16 cellular contexts compared by ENCODE assay signal in the genomic region with DNA sequence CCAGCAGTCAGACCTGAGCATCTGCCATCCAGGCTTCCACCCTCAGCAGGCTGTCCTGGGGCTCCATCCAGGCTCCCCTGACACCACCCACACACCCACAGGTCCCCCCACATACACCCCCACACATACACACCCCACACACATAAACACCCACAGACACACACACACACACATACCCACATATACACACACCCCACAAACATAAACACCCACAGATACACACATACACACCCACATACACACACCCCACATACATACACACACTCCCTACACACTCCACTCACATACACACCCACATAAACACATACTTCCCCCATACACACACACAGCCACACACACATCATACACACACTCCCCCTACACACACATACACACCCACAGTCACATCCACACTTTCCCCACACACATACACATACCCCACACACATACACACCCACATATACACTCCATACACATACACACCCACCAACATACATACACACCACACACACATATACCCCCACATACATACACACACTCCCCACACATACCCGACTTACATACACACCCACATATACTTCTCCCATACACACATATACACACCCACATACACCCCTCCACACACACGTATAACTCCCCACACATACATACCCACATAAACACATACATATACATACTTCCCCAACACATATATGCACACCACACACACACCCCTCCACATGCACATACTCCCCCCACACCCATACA.
A peak's percentile ranks its signal among the peaks of the same experiment; 100 is the strongest.
DNase-seq lines count a peak whose midpoint lies in the region; ATAC-seq and TF ChIP-seq lines count a peak whose summit lies in the region.
"Had no signal": no experiment of that assay in that cellular context is flagged by ENCODE, and none has a peak within 500 bp of the region (broad histone marks: within the 10 kb centered on the region; RNA-seq: fewer than 3 reads in every experiment).

No MANE protein-coding gene starts in this region.

- H3K9me3 Mint-ChIP-seq in nephron (no peaks in the 10 kb centered on the region), type B pancreatic cell (peaks cover 4% of the 10 kb centered on the region)

- H3F3A ChIP-seq in SK-N-SH (replicated peaks; ENCODE audit: insufficient read depth), result no peaks in the 10 kb centered on the region

- peaks cover 7% of the 10 kb centered on the region for H3K27me3 Mint-ChIP-seq in nephron (ENCODE audit: low read depth)
- peaks cover 12% of the 10 kb centered on the region for H3K27me3 Mint-ChIP-seq in type B pancreatic cell

- POLR2A ChIA-PET in SK-N-SH (lab: Yijun Ruan, JAX), result no interaction called here

- TF ChIP-seq CTCF in SK-N-SH (IDR thresholded peaks at IDR 0.05) (no peak), gastroesophageal sphincter (IDR thresholded peaks at IDR 0.05) (no peak), nephron (IDR thresholded peaks at IDR 0.05; ENCODE audit: unreplicated experiment in 3 of 3) (no peak), type B pancreatic cell (conservative IDR thresholded peaks at IDR 0.05) (no peak)

- peak overlapping the region; percentile 59; the same call in 1 of the 2 replicates for H2AFZ ChIP-seq in SK-N-SH (ENCODE audit: low read depth)

- no peak overlapping the region for H3K4me2 ChIP-seq in SK-N-SH
- H3K4me2 ChIP-seq: KMS-11 had no signal

- H3K27ac Mint-ChIP-seq in nephron (peak overlapping the region in 2 of 3 experiments; percentile 17 to 40), type B pancreatic cell (peak overlapping the region; percentile 4)

- no peak overlapping the region for H3K9ac ChIP-seq in SK-N-SH
- H3K9ac ChIP-seq: KMS-11 had no signal

- no peaks in the 10 kb centered on the region for H3K9me3 ChIP-seq in SK-N-SH
- no peaks in the 10 kb centered on the region for H3K9me3 ChIP-seq in gastroesophageal sphincter
- H3K9me3 ChIP-seq: MG63 had no signal

- no peaks in the 10 kb centered on the region for H3K27me3 ChIP-seq in SK-N-SH (ENCODE audit: insufficient read depth)
- no peaks in the 10 kb centered on the region for H3K27me3 ChIP-seq in gastroesophageal sphincter
- H3K27me3 ChIP-seq: MG63 had no signal

- H3K27ac ChIP-seq in SK-N-SH (ENCODE audit: low read depth in 2 of 2, low read length in 1 of 2) (peak overlapping the region in 1 of 2 experiments; percentile 67; a peak in 2 of 4 replicates), gastroesophageal sphincter (peak overlapping the region in 3 of 4 donors; percentile 77 to 79 (median 79))
- H3K27ac ChIP-seq: KMS-11 had no signal

- no peaks in the 10 kb centered on the region for H4K20me1 ChIP-seq in SK-N-SH (ENCODE audit: insufficient read depth)

- no peaks in the 10 kb centered on the region for H3K79me2 ChIP-seq in SK-N-SH (ENCODE audit: insufficient read depth)

- no peaks in the 10 kb centered on the region for H3K9me2 ChIP-seq in SK-N-SH

- TF ChIP-seq EP300 in SK-N-SH (IDR thresholded peaks at IDR 0.05; ENCODE audit: borderline replicate concordance in 1 of 2, low read depth in 1 of 2, low read length in 1 of 2) (no peak), gastroesophageal sphincter (IDR thresholded peaks at IDR 0.05) (no peak)

- no peak for TF ChIP-seq RAD21 in SK-N-SH (IDR thresholded peaks at IDR 0.05; ENCODE audit: low read length)

- H3K4me3 Mint-ChIP-seq in nephron (no peak overlapping the region), type B pancreatic cell (peak overlapping the region; percentile 58)

- peaks cover 0 to 12% of the 10 kb centered on the region in 2 experiments; a peak in 2 of 4 replicates for H3K4me1 ChIP-seq in SK-N-SH (ENCODE audit: control insufficient read depth in 1 of 2, insufficient read depth in 2 of 2, low read depth in 1 of 2, low read length in 1 of 2)
- H3K4me1 ChIP-seq in gastroesophageal sphincter, result peaks cover 0 to 22% (median 0%) of the 10 kb centered on the region in 3 donors

- H3K4me3 ChIP-seq in SK-N-SH (ENCODE audit: low read depth in 2 of 2, low read length in 1 of 2) (no peak overlapping the region; a peak in 1 of 4 replicates), gastroesophageal sphincter (no peak overlapping the region)
- H3K4me3 ChIP-seq: MG63 had no signal

- no peaks in the 10 kb centered on the region for H3K36me3 Mint-ChIP-seq in nephron (ENCODE audit: low read depth)
- peaks cover 3% of the 10 kb centered on the region for H3K36me3 Mint-ChIP-seq in type B pancreatic cell

- TF ChIP-seq POLR2A in gastroesophageal sphincter (IDR thresholded peaks at IDR 0.05), result no peak

- ATAC-seq in SK-N-SH treated with all-trans-retinoic acid at 6 μM for 48 hours (no peak; the same call in 2 of the 3 replicates), gastroesophageal sphincter (no peak)
- ATAC-seq: HCT116 had no signal

- H3K4me1 Mint-ChIP-seq in nephron (peaks cover 14% of the 10 kb centered on the region), type B pancreatic cell (ENCODE audit: unreplicated experiment) (peaks cover 28% of the 10 kb centered on the region)

- no peaks in the 10 kb centered on the region for H3K36me3 ChIP-seq in SK-N-SH (replicated peaks in 1 of 2; ENCODE audit: control insufficient read depth in 1 of 2, insufficient read depth in 2 of 2, low read length in 1 of 2)
- H3K36me3 ChIP-seq in gastroesophageal sphincter, result no peaks in the 10 kb centered on the region
- H3K36me3 ChIP-seq: MG63 had no signal

- CTCF ChIA-PET in SK-N-SH (lab: Yijun Ruan, JAX), result no interaction called here

- DNase-seq in SK-N-SH (peak; percentile 41), type B pancreatic cell (ENCODE audit: extremely low spot score, unreplicated experiment) (no peak), NCI-H1436 (lab: John Stamatoyannopoulos, UW) (no peak), SHP77 (lab: John Stamatoyannopoulos, UW) (no peak), HuH-7.5 (ENCODE audit: low spot score) (no peak)
- DNase-seq: C1 segment of cervical spinal cord, DMS53, MG63, NCI-H1105 treated with DMSO at 0.1 percent for 48 hours, NCI-H187 treated with DMSO at 0.1 percent for 48 hours, NCI-H2171 had no signal

- WGBS in SK-N-SH (ENCODE audit: low lambda C conversion rate), result 82% methylated on average over 2 of the region's 2 CpGs
- WGBS in gastroesophageal sphincter (ENCODE audit: low coverage in 1 of 2), 2 donors, result 78 to 98% methylated on average over 1 to 2 of the region's 2 CpGs

TF ChIP-seq in SK-N-SH, 30 proteins besides CTCF, POLR2A, EP300 and RAD21 (continues in another document):
- TF ChIP-seq RFX5 (IDR thresholded peaks at IDR 0.05; ENCODE audit: low read length) (no peak), FOSL2 (IDR thresholded peaks at IDR 0.05; ENCODE audit: borderline replicate concordance, low read depth) (no peak), GATA2 (CRISPR knock-in tag; IDR thresholded peaks at IDR 0.05) (no peak), CHD2 (IDR thresholded peaks at IDR 0.05; ENCODE audit: low read length, partially characterized antibody) (no peak), EZH2phosphoT487 (IDR thresholded peaks at IDR 0.05; ENCODE audit: borderline replicate concordance, low read depth) (no peak), YY1 (IDR thresholded peaks at IDR 0.05; ENCODE audit: low read depth) (no peak), TAF1 (IDR thresholded peaks at IDR 0.05; ENCODE audit: borderline replicate concordance, low read depth, low read length) (no peak)
- TF ChIP-seq, protein P1, sequence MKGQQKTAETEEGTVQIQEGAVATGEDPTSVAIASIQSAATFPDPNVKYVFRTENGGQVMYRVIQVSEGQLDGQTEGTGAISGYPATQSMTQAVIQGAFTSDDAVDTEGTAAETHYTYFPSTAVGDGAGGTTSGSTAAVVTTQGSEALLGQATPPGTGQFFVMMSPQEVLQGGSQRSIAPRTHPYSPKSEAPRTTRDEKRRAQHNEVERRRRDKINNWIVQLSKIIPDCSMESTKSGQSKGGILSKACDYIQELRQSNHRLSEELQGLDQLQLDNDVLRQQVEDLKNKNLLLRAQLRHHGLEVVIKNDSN (IDR thresholded peaks at IDR 0.05; ENCODE audit: borderline replicate concordance, low read depth), result no peak
- TF ChIP-seq, protein P2, sequence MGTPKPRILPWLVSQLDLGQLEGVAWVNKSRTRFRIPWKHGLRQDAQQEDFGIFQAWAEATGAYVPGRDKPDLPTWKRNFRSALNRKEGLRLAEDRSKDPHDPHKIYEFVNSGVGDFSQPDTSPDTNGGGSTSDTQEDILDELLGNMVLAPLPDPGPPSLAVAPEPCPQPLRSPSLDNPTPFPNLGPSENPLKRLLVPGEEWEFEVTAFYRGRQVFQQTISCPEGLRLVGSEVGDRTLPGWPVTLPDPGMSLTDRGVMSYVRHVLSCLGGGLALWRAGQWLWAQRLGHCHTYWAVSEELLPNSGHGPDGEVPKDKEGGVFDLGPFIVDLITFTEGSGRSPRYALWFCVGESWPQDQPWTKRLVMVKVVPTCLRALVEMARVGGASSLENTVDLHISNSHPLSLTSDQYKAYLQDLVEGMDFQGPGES (IDR thresholded peaks at IDR 0.05; ENCODE audit: low read depth, low read length), result no peak

TF ChIP-seq in SK-N-SH treated with all-trans-retinoic acid at 6 μM for 48 hours, 23 proteins besides CTCF, POLR2A, EP300 and RAD21 (continues in another document):
- TF ChIP-seq, protein P3, sequence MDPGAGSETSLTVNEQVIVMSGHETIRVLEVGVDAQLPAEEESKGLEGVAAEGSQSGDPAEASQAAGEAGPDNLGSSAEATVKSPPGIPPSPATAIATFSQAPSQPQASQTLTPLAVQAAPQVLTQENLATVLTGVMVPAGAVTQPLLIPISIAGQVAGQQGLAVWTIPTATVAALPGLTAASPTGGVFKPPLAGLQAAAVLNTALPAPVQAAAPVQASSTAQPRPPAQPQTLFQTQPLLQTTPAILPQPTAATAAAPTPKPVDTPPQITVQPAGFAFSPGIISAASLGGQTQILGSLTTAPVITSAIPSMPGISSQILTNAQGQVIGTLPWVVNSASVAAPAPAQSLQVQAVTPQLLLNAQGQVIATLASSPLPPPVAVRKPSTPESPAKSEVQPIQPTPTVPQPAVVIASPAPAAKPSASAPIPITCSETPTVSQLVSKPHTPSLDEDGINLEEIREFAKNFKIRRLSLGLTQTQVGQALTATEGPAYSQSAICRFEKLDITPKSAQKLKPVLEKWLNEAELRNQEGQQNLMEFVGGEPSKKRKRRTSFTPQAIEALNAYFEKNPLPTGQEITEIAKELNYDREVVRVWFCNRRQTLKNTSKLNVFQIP (CRISPR knock-in tag; IDR thresholded peaks at IDR 0.05; ENCODE audit: borderline replicate concordance, low read depth), result no peak
- TF ChIP-seq ZC3H10 (CRISPR knock-in tag; IDR thresholded peaks at IDR 0.05) (no peak), CSDC2 (CRISPR knock-in tag; IDR thresholded peaks at IDR 0.05) (no peak)
